8 cellular contexts compared by ENCODE assay signal in the genomic region with DNA sequence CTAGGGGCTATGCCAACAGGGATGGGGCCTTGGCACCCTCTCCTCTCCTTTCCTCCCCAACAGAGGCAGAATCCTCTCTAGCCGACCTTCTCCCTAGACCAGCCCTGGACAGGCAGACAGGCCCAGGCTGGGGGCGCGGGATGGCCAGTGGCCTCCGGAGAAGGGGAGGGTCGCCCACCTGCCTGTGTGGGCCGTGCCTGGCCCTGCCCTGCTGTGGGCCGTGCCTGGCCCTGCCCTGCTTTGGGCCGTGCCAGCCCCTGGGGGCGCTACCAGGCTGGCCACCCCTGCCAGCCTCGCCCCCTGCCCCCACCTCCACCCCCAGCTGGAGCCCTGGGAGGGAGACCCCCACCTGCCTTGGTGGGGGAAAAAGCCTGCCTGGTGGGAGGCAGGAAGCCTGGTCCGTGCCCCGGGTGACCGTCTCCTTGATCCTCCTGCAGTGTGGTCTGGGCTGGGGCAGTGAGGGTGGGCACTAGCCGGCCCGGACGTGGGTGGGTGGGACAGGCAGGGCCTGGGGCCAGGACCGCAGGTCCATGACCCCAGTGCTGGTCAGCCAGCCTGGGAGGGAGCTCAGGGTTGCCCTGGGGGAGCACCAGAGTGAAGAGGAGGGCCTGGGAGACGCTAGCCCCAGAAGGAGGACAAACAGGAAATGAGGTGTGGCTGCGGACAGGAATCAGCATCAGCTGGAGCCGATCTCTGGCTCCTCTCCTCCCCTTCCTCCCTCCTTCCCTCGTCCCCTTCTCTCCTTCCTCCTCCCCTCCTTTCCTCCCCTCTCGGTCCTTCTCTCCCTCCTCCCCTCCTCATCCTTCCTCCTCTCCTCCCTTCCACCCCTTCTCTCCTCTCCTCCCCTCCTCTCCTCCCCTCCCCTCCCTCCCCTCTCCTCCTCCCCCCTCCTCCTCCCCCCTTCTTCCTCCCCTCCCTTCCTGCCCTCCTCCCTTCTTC. TPM values are rescaled to one million over a fixed set of nuclear protein-coding genes. Genes with fewer than 3 reads are reported as not detected.
DNase-seq lines count a peak whose midpoint lies in the region; ATAC-seq and TF ChIP-seq lines count a peak whose summit lies in the region.

No MANE protein-coding gene starts in this region.

- POLR2A ChIA-PET in CD4-positive, alpha-beta T cell (lab: Charles Lee): interaction anchor here (0.5 to 1.1 kb wide), 5 partner anchors 14 to 40 kb away, joined by 3 read pairs; partner anchors contain the start of gene MOB3A
- POLR2A ChIA-PET in activated CD4-positive, alpha-beta memory T cell treated with anti-CD3 and anti-CD28 coated beads, Interleukin-2, amount 10 ng/mL, durations not matched to agents 7 days and 5 days (lab: Charles Lee): interaction anchor here (0.9 to 1.7 kb wide), 3 partner anchors 14 to 28 kb away, joined by 3 to 7 read pairs (median 7); no protein-coding TSS in a partner anchor

- peak overlapping the region; percentile 84 for H3K27ac Mint-ChIP-seq in CD4-positive, alpha-beta T cell
- H3K27ac Mint-ChIP-seq in activated CD4-positive, alpha-beta memory T cell treated with anti-CD3 and anti-CD28 coated beads, Interleukin-2, amount 10 ng/mL, durations not matched to agents 7 days and 5 days: peak overlapping the region; percentile 91

- H3K4me1 Mint-ChIP-seq in CD4-positive, alpha-beta T cell (ENCODE audit: low read depth): peaks cover 55% of the 10 kb centered on the region
- H3K4me1 Mint-ChIP-seq in activated CD4-positive, alpha-beta memory T cell treated with anti-CD3 and anti-CD28 coated beads, Interleukin-2, amount 10 ng/mL, durations not matched to agents 7 days and 5 days: peaks cover 60% of the 10 kb centered on the region

- peak in 1 of 10 experiments; percentile 28 for DNase-seq in CD4-positive, alpha-beta T cell
- DNase-seq in activated CD4-positive, alpha-beta memory T cell treated with anti-CD3 and anti-CD28 coated beads, Interleukin-2, amount 10 ng/mL, durations not matched to agents 7 days and 5 days: peak; percentile 59
- DNase-seq in Right ventricle myocardium inferior (ENCODE audit: missing footprints): no peak
- no peak for DNase-seq in stimulated activated CD4-positive, alpha-beta T cell treated with anti-CD3 and anti-CD28 coated beads, Interleukin-15, amount 100 ng/mL, for 24 hours

- H3K27me3 ChIP-seq in CD4-positive, alpha-beta T cell (ENCODE audit: control insufficient read depth, insufficient read depth, low read length): no peaks in the 10 kb centered on the region
- no peaks in the 10 kb centered on the region for H3K27me3 ChIP-seq in HUES6 (ENCODE audit: control insufficient read depth, insufficient read depth, low read length)
- no peaks in the 10 kb centered on the region for H3K27me3 ChIP-seq in skeletal muscle tissue (ENCODE audit: control insufficient read depth in 3 of 3, insufficient read depth in 3 of 3, low read length in 3 of 3)

- intact Hi-C loops in CD4-positive, alpha-beta T cell (cut with DNase I, micrococcal nuclease): no loop called here
- intact Hi-C loops in Right ventricle myocardium inferior (cut with DNase I): no loop called here

- H3K4me3 ChIP-seq in HUES6 (ENCODE audit: low read depth, low read length) (no peak overlapping the region), skeletal muscle tissue (ENCODE audit: low read length in 3 of 3) (peak overlapping the region; percentile 36 to 52 (median 48))

- H3K9me3 Mint-ChIP-seq in CD4-positive, alpha-beta T cell: no peaks in the 10 kb centered on the region
- H3K9me3 Mint-ChIP-seq in activated CD4-positive, alpha-beta memory T cell treated with anti-CD3 and anti-CD28 coated beads, Interleukin-2, amount 10 ng/mL, durations not matched to agents 7 days and 5 days: no peaks in the 10 kb centered on the region

- TF ChIP-seq CTCF in CD4-positive, alpha-beta T cell (IDR thresholded peaks at IDR 0.05): no peak

- CTCF ChIA-PET in CD4-positive, alpha-beta T cell (lab: Charles Lee): no interaction called here
- CTCF ChIA-PET in activated CD4-positive, alpha-beta memory T cell treated with anti-CD3 and anti-CD28 coated beads, Interleukin-2, amount 10 ng/mL, durations not matched to agents 7 days and 5 days (lab: Charles Lee): interaction anchor here (0.6 kb wide), 1 partner anchor 24 kb away, joined by 3 read pairs; no protein-coding TSS in a partner anchor

- H3K27ac ChIP-seq in CD4-positive, alpha-beta T cell (ENCODE audit: low read depth, low read length): peak overlapping the region; percentile 73
- H3K27ac ChIP-seq in HUES6 (ENCODE audit: low read depth, low read length) (0 out of 2 replicates have a peak overlapping the region, but pooled peaks have one; percentile 69), skeletal muscle tissue (ENCODE audit: low read depth, low read length) (peak overlapping the region; percentile 86)

- no peaks in the 10 kb centered on the region for H3K9me3 ChIP-seq in CD4-positive, alpha-beta T cell (ENCODE audit: control insufficient read depth, low read length)
- H3K9me3 ChIP-seq in HUES6 (ENCODE audit: control insufficient read depth, insufficient read depth, low read depth, low read length) (no peaks in the 10 kb centered on the region), skeletal muscle tissue (ENCODE audit: control insufficient read depth in 3 of 3, low read length in 3 of 3) (no peaks in the 10 kb centered on the region)

- peaks cover 4% of the 10 kb centered on the region for H3K36me3 Mint-ChIP-seq in CD4-positive, alpha-beta T cell (ENCODE audit: low read depth)
- H3K36me3 Mint-ChIP-seq in activated CD4-positive, alpha-beta memory T cell treated with anti-CD3 and anti-CD28 coated beads, Interleukin-2, amount 10 ng/mL, durations not matched to agents 7 days and 5 days (ENCODE audit: low read depth): peaks cover 2% of the 10 kb centered on the region

- no peak overlapping the region for H3K9ac ChIP-seq in HUES6 (ENCODE audit: low read length)
- H3K9ac ChIP-seq in skeletal muscle tissue (ENCODE audit: low read depth in 1 of 3, low read length in 3 of 3): peak overlapping the region; percentile 61 to 74 (median 62)

- H3K4me3 Mint-ChIP-seq in CD4-positive, alpha-beta T cell: peak overlapping the region; percentile 70
- peak overlapping the region; percentile 73 for H3K4me3 Mint-ChIP-seq in activated CD4-positive, alpha-beta memory T cell treated with anti-CD3 and anti-CD28 coated beads, Interleukin-2, amount 10 ng/mL, durations not matched to agents 7 days and 5 days

- no peak for ATAC-seq in CD4-positive, alpha-beta T cell (ENCODE audit: poor library complexity)
- ATAC-seq in Right ventricle myocardium inferior: peak; percentile 58
- no peak for ATAC-seq in GM18519 (IDR thresholded peaks at IDR 0.05; ENCODE audit: low FRiP score, unreplicated experiment)
- no peak for ATAC-seq in HG03354 (IDR thresholded peaks at IDR 0.05; ENCODE audit: poor library complexity, severe bottlenecking, unreplicated experiment)

- no peaks in the 10 kb centered on the region for H3K27me3 Mint-ChIP-seq in CD4-positive, alpha-beta T cell
- no peaks in the 10 kb centered on the region for H3K27me3 Mint-ChIP-seq in activated CD4-positive, alpha-beta memory T cell treated with anti-CD3 and anti-CD28 coated beads, Interleukin-2, amount 10 ng/mL, durations not matched to agents 7 days and 5 days

- H3K36me3 ChIP-seq in HUES6 (ENCODE audit: control insufficient read depth, insufficient read depth, low read length): no peaks in the 10 kb centered on the region
- no peaks in the 10 kb centered on the region for H3K36me3 ChIP-seq in skeletal muscle tissue (ENCODE audit: control insufficient read depth in 3 of 3, insufficient read depth in 3 of 3, low read length in 3 of 3)

- H3K4me1 ChIP-seq in HUES6 (ENCODE audit: control insufficient read depth, insufficient read depth, low read length) (peaks cover 39% of the 10 kb centered on the region), skeletal muscle tissue (ENCODE audit: control insufficient read depth in 3 of 3, insufficient read depth in 3 of 3, low read length in 3 of 3) (peaks cover 52 to 73% (median 70%) of the 10 kb centered on the region in 3 donors)

RNA-seq across cellular contexts. Expression of gene MKNK2, which starts 5.1 kb away (rescaled TPM):
- 100 to 1,000 TPM; 325 to 347 TPM for total RNA-seq in CD4-positive, alpha-beta T cell
- total RNA-seq in activated CD4-positive, alpha-beta memory T cell treated with anti-CD3 and anti-CD28 coated beads, Interleukin-2, amount 10 ng/mL, durations not matched to agents 7 days and 5 days: 100 to 1,000 TPM; 239 to 253 TPM
- total RNA-seq in Right ventricle myocardium inferior: 234 TPM
- 32.4 TPM for total RNA-seq in skeletal muscle tissue

RNA-seq across cellular contexts. Expression of gene MOB3A, which starts 40.0 kb away (rescaled TPM):
- total RNA-seq in CD4-positive, alpha-beta T cell: 10 to 100 TPM; 96.4 to 97.3 TPM
- total RNA-seq in activated CD4-positive, alpha-beta memory T cell treated with anti-CD3 and anti-CD28 coated beads, Interleukin-2, amount 10 ng/mL, durations not matched to agents 7 days and 5 days: 100 to 1,000 TPM; 242 to 251 TPM
- total RNA-seq in Right ventricle myocardium inferior: 14.3 TPM
- total RNA-seq in skeletal muscle tissue: 12.0 TPM

RNA-seq across cellular contexts. Expression of gene IZUMO4, which starts 40.6 kb away (rescaled TPM):
- total RNA-seq in CD4-positive, alpha-beta T cell: 10 to 100 TPM; 17.4 to 17.9 TPM
- total RNA-seq in activated CD4-positive, alpha-beta memory T cell treated with anti-CD3 and anti-CD28 coated beads, Interleukin-2, amount 10 ng/mL, durations not matched to agents 7 days and 5 days: 10 to 100 TPM; 10.3 to 10.5 TPM
- total RNA-seq in Right ventricle myocardium inferior (1.4 TPM), skeletal muscle tissue (2.1 TPM)

RNA-seq across cellular contexts. Expression of gene BTBD2, which starts 40.6 kb away (rescaled TPM):
- total RNA-seq in CD4-positive, alpha-beta T cell: 10 to 100 TPM; 44.4 to 44.9 TPM
- total RNA-seq in activated CD4-positive, alpha-beta memory T cell treated with anti-CD3 and anti-CD28 coated beads, Interleukin-2, amount 10 ng/mL, durations not matched to agents 7 days and 5 days: 10 to 100 TPM; 55.4 to 57.1 TPM
- total RNA-seq in Right ventricle myocardium inferior: 48.7 TPM
- 28.7 TPM for total RNA-seq in skeletal muscle tissue
